ENCODE assay signal across 22 cellular contexts in genomic region chr9:134027561-134027960, GRCh38. TPM values are rescaled to one million over a fixed set of nuclear protein-coding genes. Genes with fewer than 3 reads are reported as not detected.
DNase-seq lines count a peak whose midpoint lies in the region; ATAC-seq and TF ChIP-seq lines count a peak whose summit lies in the region.
"Had no signal": no experiment of that assay in that cellular context is flagged by ENCODE, and none has a peak within 500 bp of the region (broad histone marks: within the 10 kb centered on the region; RNA-seq: fewer than 3 reads in every experiment).

No MANE protein-coding gene starts in this region.

- intact Hi-C loops in spleen (cut with DNase I; ENCODE audit: low total_unique reads): no loop called here

- CTCF ChIA-PET in T-cell (lab: Charles Lee): no interaction called here

- peak overlapping the region; percentile 44 for H3K4me3 Mint-ChIP-seq in activated naive CD4-positive, alpha-beta T cell treated with anti-CD3 and anti-CD28 coated beads, Interleukin-2, amount 50 U/mL, for 24 hours
- peak overlapping the region in 2 of 3 donors; percentile 76 to 78 for H3K4me3 Mint-ChIP-seq in T-cell
- peak overlapping the region; percentile 43 for H3K4me3 Mint-ChIP-seq in memory B cell

- POLR2A ChIA-PET in T-cell (lab: Charles Lee): no interaction called here

- ATAC-seq in T-cell (replicated peaks in 1 of 4) (no peak), memory B cell (ENCODE audit: low read depth) (no peak), GM18520 (IDR thresholded peaks at IDR 0.05; ENCODE audit: unreplicated experiment) (no peak)
- ATAC-seq: foreskin keratinocyte had no signal

- 93 to 97% (median 94%) methylated on average over 7 of the region's 7 CpGs for WGBS in spleen, 5 donors

- no peak overlapping the region for H3K27ac ChIP-seq in spleen
- H3K27ac ChIP-seq: foreskin keratinocyte, left ventricle myocardium inferior, thyroid gland had no signal

- TF ChIP-seq CTCF in spleen (IDR thresholded peaks at IDR 0.05 in 8 of 11, conservative IDR thresholded peaks at IDR 0.05 in 3 of 11): no peak

- no peak for DNase-seq in activated naive CD4-positive, alpha-beta T cell (lab: John Stamatoyannopoulos, UW)
- DNase-seq in T-cell (no peak), memory B cell (ENCODE audit: low spot score in 2 of 2) (no peak), spleen (peak; percentile 59), NCI-H345 treated with DMSO at 0.1 percent for 48 hours (lab: John Stamatoyannopoulos, UW; ENCODE audit: unreplicated experiment) (no peak)
- DNase-seq in activated CD8-positive, alpha-beta memory T cell treated with anti-CD3 and anti-CD28 coated beads for 24 hours: no peak
- DNase-seq: activated naive CD8-positive, alpha-beta T cell treated with anti-CD3 and anti-CD28 coated beads, Interleukin-2, amount 10 ng/mL, durations not matched to agents 7 days and 5 days; COR-L47; DMS79 treated with DMSO at 0.1 percent for 48 hours; effector CD4-positive, alpha-beta T cell; foreskin keratinocyte; Karpas-422; left ventricle myocardium inferior; MV-4-11; OCI-M1; Right ventricle myocardium superior; stimulated activated CD4-positive, alpha-beta T cell treated with anti-CD3 and anti-CD28 coated beads, Interleukin-2, amount 100 ng/mL, for 48 hours; stimulated activated naive CD4-positive, alpha-beta T cell treated with Interleukin-2 at 50 U/mL for 16 hours; thyroid gland had no signal

- no peak overlapping the region for H3K27ac Mint-ChIP-seq in activated naive CD4-positive, alpha-beta T cell treated with anti-CD3 and anti-CD28 coated beads, Interleukin-2, amount 50 U/mL, for 24 hours
- H3K27ac Mint-ChIP-seq in T-cell (no peak overlapping the region), memory B cell (peak overlapping the region; percentile 3)
- H3K27ac Mint-ChIP-seq: activated naive CD8-positive, alpha-beta T cell treated with anti-CD3 and anti-CD28 coated beads, Interleukin-2, amount 10 ng/mL, durations not matched to agents 7 days and 5 days had no signal

- peaks cover 16% of the 10 kb centered on the region for H3K4me1 Mint-ChIP-seq in activated naive CD4-positive, alpha-beta T cell treated with anti-CD3 and anti-CD28 coated beads, Interleukin-2, amount 50 U/mL, for 24 hours
- peaks cover 12 to 22% (median 16%) of the 10 kb centered on the region in 3 donors for H3K4me1 Mint-ChIP-seq in T-cell
- H3K4me1 Mint-ChIP-seq in memory B cell: peaks cover 14% of the 10 kb centered on the region

- H3K4me1 ChIP-seq in spleen: peaks cover 4 to 22% (median 15%) of the 10 kb centered on the region in 6 donors
- H3K4me1 ChIP-seq: foreskin keratinocyte had no signal

- no peaks in the 10 kb centered on the region for H3K36me3 Mint-ChIP-seq in activated naive CD4-positive, alpha-beta T cell treated with anti-CD3 and anti-CD28 coated beads, Interleukin-2, amount 50 U/mL, for 24 hours
- H3K36me3 Mint-ChIP-seq in T-cell: peaks cover 10% of the 10 kb centered on the region
- peaks cover 3% of the 10 kb centered on the region for H3K36me3 Mint-ChIP-seq in memory B cell
- H3K36me3 Mint-ChIP-seq: activated naive CD8-positive, alpha-beta T cell treated with anti-CD3 and anti-CD28 coated beads, Interleukin-2, amount 10 ng/mL, durations not matched to agents 7 days and 5 days had no signal

- H3K36me3 ChIP-seq in spleen: peaks cover 0 to 52% (median 25%) of the 10 kb centered on the region in 6 donors

- no peaks in the 10 kb centered on the region for H3K9me3 ChIP-seq in spleen
- H3K9me3 ChIP-seq: left ventricle myocardium inferior, thyroid gland had no signal

- H3K27me3 ChIP-seq in spleen (replicated peaks in 1 of 7): no peaks in the 10 kb centered on the region
- H3K27me3 ChIP-seq: foreskin keratinocyte, thyroid gland had no signal

- H3K9me3 Mint-ChIP-seq in activated naive CD4-positive, alpha-beta T cell treated with anti-CD3 and anti-CD28 coated beads, Interleukin-2, amount 50 U/mL, for 24 hours: no peaks in the 10 kb centered on the region
- H3K9me3 Mint-ChIP-seq in T-cell: no peaks in the 10 kb centered on the region
- no peaks in the 10 kb centered on the region for H3K9me3 Mint-ChIP-seq in memory B cell
- H3K9me3 Mint-ChIP-seq: activated naive CD8-positive, alpha-beta T cell treated with anti-CD3 and anti-CD28 coated beads, Interleukin-2, amount 10 ng/mL, durations not matched to agents 7 days and 5 days had no signal

- H3K4me3 ChIP-seq in spleen: no peak overlapping the region
- H3K4me3 ChIP-seq: left ventricle myocardium inferior, smooth muscle cell, thyroid gland had no signal

- no peaks in the 10 kb centered on the region for H3K27me3 Mint-ChIP-seq in activated naive CD4-positive, alpha-beta T cell treated with anti-CD3 and anti-CD28 coated beads, Interleukin-2, amount 50 U/mL, for 24 hours
- H3K27me3 Mint-ChIP-seq in T-cell (no peaks in the 10 kb centered on the region), memory B cell (no peaks in the 10 kb centered on the region)

- no peak for TF ChIP-seq POLR2A in spleen (IDR thresholded peaks at IDR 0.05)

RNA-seq across cellular contexts. Expression of gene BRD3OS, which starts 2.3 kb away (rescaled TPM):
- total RNA-seq in T-cell: 10 to 100 TPM in 4 of 5 donors, 1 to 10 TPM in 1; 8.4 to 18.0 (median 16.5) TPM
- total RNA-seq in spleen: 10 to 100 TPM in 5 of 7 donors, 1 to 10 TPM in 2; 9.5 to 13.2 (median 11.3) TPM
- polyA plus RNA-seq in spleen: 10 to 100 TPM in 1 of 3 donors, 1 to 10 TPM in 2; 6.9 to 10.2 (median 9.8) TPM

RNA-seq across cellular contexts. Expression of gene VAV2, which starts 35.4 kb away (rescaled TPM):
- total RNA-seq in T-cell (1 to 10 TPM; 1.2 to 7.5 (median 4.9) TPM), spleen (10 to 100 TPM; 17.9 to 39.2 (median 31.3) TPM)
- 10 to 100 TPM; 14.2 to 25.0 (median 15.0) TPM for polyA plus RNA-seq in spleen

RNA-seq across cellular contexts. Expression of gene BRD3, which starts 40.3 kb away (rescaled TPM):
- total RNA-seq in T-cell (10 to 100 TPM; 33.7 to 63.7 (median 58.2) TPM), spleen (10 to 100 TPM; 21.3 to 54.0 (median 35.9) TPM)
- 10 to 100 TPM in 1 of 3 donors, 1 to 10 TPM in 2; 5.9 to 12.6 (median 6.1) TPM for polyA plus RNA-seq in spleen
